In the genomic region with DNA sequence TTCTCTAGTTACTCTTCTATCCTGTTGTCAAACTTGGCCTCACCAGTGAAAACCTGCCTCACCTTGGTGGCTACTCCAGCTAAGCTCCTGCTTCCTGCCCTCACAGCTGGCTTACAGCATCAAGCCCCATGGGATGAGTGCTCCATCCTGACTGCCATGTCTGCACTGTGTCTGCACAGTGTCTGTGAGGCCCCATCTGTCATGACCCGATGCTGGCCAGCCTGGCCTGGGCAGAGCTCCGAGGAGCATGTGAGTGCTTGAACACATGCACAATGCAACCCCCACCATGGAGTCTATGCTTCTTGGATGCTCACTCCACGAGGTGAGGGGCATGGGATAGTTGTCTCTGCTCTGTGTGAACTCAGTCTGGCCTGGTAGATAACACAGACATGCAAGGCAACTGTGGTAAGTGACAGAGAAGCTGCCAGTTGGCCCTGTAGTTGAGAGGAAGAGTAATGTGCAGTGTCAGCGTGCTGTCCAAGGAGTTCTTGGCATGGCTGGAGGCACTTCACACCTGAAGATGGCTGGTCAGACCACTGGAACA, we compare ENCODE assay signal across 22 cellular contexts.
DNase-seq lines count a peak whose midpoint lies in the region; ATAC-seq and TF ChIP-seq lines count a peak whose summit lies in the region.
"Had no signal": no experiment of that assay in that cellular context is flagged by ENCODE, and none has a peak within 500 bp of the region (broad histone marks: within the 10 kb centered on the region; RNA-seq: fewer than 3 reads in every experiment).

No MANE protein-coding gene starts in this region.

- peaks cover 20% of the 10 kb centered on the region for H3F3A ChIP-seq in SK-N-SH (replicated peaks; ENCODE audit: insufficient read depth)

- H3K9me3 ChIP-seq in SK-N-SH (no peaks in the 10 kb centered on the region), WERI-Rb-1 (ENCODE audit: severe bottlenecking) (peaks cover 3% of the 10 kb centered on the region), left ventricle myocardium inferior (replicated peaks) (no peaks in the 10 kb centered on the region), spleen (no peaks in the 10 kb centered on the region)
- H3K9me3 ChIP-seq: gastroesophageal sphincter had no signal

- DNase-seq in SK-N-SH (peak; percentile 49), WERI-Rb-1 (peak; percentile 18), left ventricle myocardium inferior (peak; percentile 41), spleen (peak; percentile 47), 8988T (no peak), caudate nucleus (lab: John Stamatoyannopoulos, UW) (no peak), OCI-M2 (lab: John Stamatoyannopoulos, UW; ENCODE audit: unreplicated experiment) (no peak)
- DNase-seq: activated naive CD8-positive, alpha-beta T cell treated with anti-CD3 and anti-CD28 coated beads, Interleukin-2, amount 50 U/mL, for 24 hours; activated T-cell treated with anti-CD3 and anti-CD28 coated beads, Interleukin-2, amount 50 U/mL, for 48 hours; CD4-positive, CD25-positive, alpha-beta regulatory T cell; cerebellar nuclear complex; HFFc6; midbrain; natural killer cell; NCI-H1694; stimulated activated CD4-positive, alpha-beta T cell treated with anti-CD3 and anti-CD28 coated beads, Interleukin-2, amount 100 ng/mL, for 24 hours; T-helper 1 cell had no signal

- peak in 1 of 2 experiments; percentile 45; a peak in 2 of 4 replicates for TF ChIP-seq EP300 in SK-N-SH (IDR thresholded peaks at IDR 0.05; ENCODE audit: borderline replicate concordance in 1 of 2, low read depth in 1 of 2, low read length in 1 of 2)

- H3K4me1 ChIP-seq in SK-N-SH (ENCODE audit: control insufficient read depth in 1 of 2, insufficient read depth in 2 of 2, low read depth in 1 of 2, low read length in 1 of 2) (peaks cover 0 to 53% of the 10 kb centered on the region in 2 experiments; a peak in 2 of 4 replicates), left ventricle myocardium inferior (peaks cover 37% of the 10 kb centered on the region), spleen (no peaks in the 10 kb centered on the region)
- H3K4me1 ChIP-seq: gastroesophageal sphincter had no signal

- CTCF ChIA-PET in SK-N-SH (lab: Yijun Ruan, JAX), result interaction anchor here (1.0 kb wide), 1 partner anchor 165 kb away, joined by 3 read pairs; no protein-coding TSS in a partner anchor

- TF ChIP-seq POLR2A in spleen (IDR thresholded peaks at IDR 0.05), result no peak

- H3K4me3 ChIP-seq in SK-N-SH (ENCODE audit: low read depth in 2 of 2, low read length in 1 of 2) (no peak overlapping the region), WERI-Rb-1 (ENCODE audit: low read depth, low read length) (no peak overlapping the region), left ventricle myocardium inferior (no peak overlapping the region), spleen (no peak overlapping the region)
- H3K4me3 ChIP-seq: gastroesophageal sphincter, GM23338, smooth muscle cell had no signal

- H3K27me3 ChIP-seq in SK-N-SH (ENCODE audit: insufficient read depth) (no peaks in the 10 kb centered on the region), WERI-Rb-1 (ENCODE audit: insufficient read depth, low read depth, severe bottlenecking) (peaks cover 6% of the 10 kb centered on the region), left ventricle myocardium inferior (ENCODE audit: low read depth) (no peaks in the 10 kb centered on the region), spleen (replicated peaks in 1 of 7) (no peaks in the 10 kb centered on the region)
- H3K27me3 ChIP-seq: gastroesophageal sphincter had no signal

- TF ChIP-seq CTCF in SK-N-SH (IDR thresholded peaks at IDR 0.05) (no peak), WERI-Rb-1 (IDR thresholded peaks at IDR 0.05; ENCODE audit: low read depth, low read length) (no peak), left ventricle myocardium inferior (IDR thresholded peaks at IDR 0.05; ENCODE audit: borderline replicate concordance) (no peak), spleen (IDR thresholded peaks at IDR 0.05 in 8 of 11, conservative IDR thresholded peaks at IDR 0.05 in 3 of 11) (no peak)

- WGBS in SK-N-SH (ENCODE audit: low lambda C conversion rate), result 53% methylated on average over 3 of the region's 4 CpGs
- 77 to 84% (median 78%) methylated on average over 4 of the region's 4 CpGs for WGBS in spleen, 5 donors

- H3K79me2 ChIP-seq in SK-N-SH (ENCODE audit: insufficient read depth), result no peaks in the 10 kb centered on the region

- no peaks in the 10 kb centered on the region for H3K36me3 ChIP-seq in SK-N-SH (replicated peaks in 1 of 2; ENCODE audit: control insufficient read depth in 1 of 2, insufficient read depth in 2 of 2, low read length in 1 of 2)
- H3K36me3 ChIP-seq in WERI-Rb-1, result no peaks in the 10 kb centered on the region
- no peaks in the 10 kb centered on the region for H3K36me3 ChIP-seq in left ventricle myocardium inferior
- H3K36me3 ChIP-seq in spleen, result no peaks in the 10 kb centered on the region
- H3K36me3 ChIP-seq: gastroesophageal sphincter had no signal

- no peak overlapping the region for H2AFZ ChIP-seq in SK-N-SH (ENCODE audit: low read depth)
- H2AFZ ChIP-seq: GM23338 had no signal

- peak overlapping the region in 1 of 2 experiments; percentile 94; a peak in 2 of 4 replicates for H3K27ac ChIP-seq in SK-N-SH (ENCODE audit: low read depth in 2 of 2, low read length in 1 of 2)
- no peak overlapping the region for H3K27ac ChIP-seq in WERI-Rb-1
- peak overlapping the region; percentile 74 for H3K27ac ChIP-seq in left ventricle myocardium inferior (replicated peaks)
- H3K27ac ChIP-seq in spleen, result no peak overlapping the region
- H3K27ac ChIP-seq in caudate nucleus (ENCODE audit: low read depth, low read length), result no peak overlapping the region
- H3K27ac ChIP-seq: gastroesophageal sphincter had no signal

- no peak overlapping the region for H3K9ac ChIP-seq in SK-N-SH

- POLR2A ChIA-PET in SK-N-SH (lab: Yijun Ruan, JAX), result no interaction called here

- no peak; the same call in 2 of the 3 replicates for ATAC-seq in SK-N-SH treated with all-trans-retinoic acid at 6 μM for 48 hours
- ATAC-seq: activated naive CD8-positive, alpha-beta T cell treated with anti-CD3 and anti-CD28 coated beads, Interleukin-2, amount 50 U/mL, for 24 hours; gastroesophageal sphincter; GM23338; natural killer cell; Panc1 had no signal

- no peak overlapping the region for H3K4me2 ChIP-seq in SK-N-SH
- H3K4me2 ChIP-seq: GM23338, smooth muscle cell had no signal

- H3K9me2 ChIP-seq in SK-N-SH, result no peaks in the 10 kb centered on the region

- no peak for TF ChIP-seq RAD21 in SK-N-SH (IDR thresholded peaks at IDR 0.05; ENCODE audit: low read length)

- intact Hi-C loops in left ventricle myocardium inferior (cut with micrococcal nuclease), result loop anchor here (10.0 kb wide), 1 partner anchor 161 kb away; no protein-coding TSS in a partner anchor
- intact Hi-C loops in spleen (cut with DNase I; ENCODE audit: low total_unique reads), result no loop called here

- no peaks in the 10 kb centered on the region for H4K20me1 ChIP-seq in SK-N-SH (ENCODE audit: insufficient read depth)

TF ChIP-seq in SK-N-SH, 30 proteins besides CTCF, POLR2A, EP300 and RAD21 (continues in another document):
- TF ChIP-seq JUND (IDR thresholded peaks at IDR 0.05), result no peak
- TF ChIP-seq, protein P1, sequence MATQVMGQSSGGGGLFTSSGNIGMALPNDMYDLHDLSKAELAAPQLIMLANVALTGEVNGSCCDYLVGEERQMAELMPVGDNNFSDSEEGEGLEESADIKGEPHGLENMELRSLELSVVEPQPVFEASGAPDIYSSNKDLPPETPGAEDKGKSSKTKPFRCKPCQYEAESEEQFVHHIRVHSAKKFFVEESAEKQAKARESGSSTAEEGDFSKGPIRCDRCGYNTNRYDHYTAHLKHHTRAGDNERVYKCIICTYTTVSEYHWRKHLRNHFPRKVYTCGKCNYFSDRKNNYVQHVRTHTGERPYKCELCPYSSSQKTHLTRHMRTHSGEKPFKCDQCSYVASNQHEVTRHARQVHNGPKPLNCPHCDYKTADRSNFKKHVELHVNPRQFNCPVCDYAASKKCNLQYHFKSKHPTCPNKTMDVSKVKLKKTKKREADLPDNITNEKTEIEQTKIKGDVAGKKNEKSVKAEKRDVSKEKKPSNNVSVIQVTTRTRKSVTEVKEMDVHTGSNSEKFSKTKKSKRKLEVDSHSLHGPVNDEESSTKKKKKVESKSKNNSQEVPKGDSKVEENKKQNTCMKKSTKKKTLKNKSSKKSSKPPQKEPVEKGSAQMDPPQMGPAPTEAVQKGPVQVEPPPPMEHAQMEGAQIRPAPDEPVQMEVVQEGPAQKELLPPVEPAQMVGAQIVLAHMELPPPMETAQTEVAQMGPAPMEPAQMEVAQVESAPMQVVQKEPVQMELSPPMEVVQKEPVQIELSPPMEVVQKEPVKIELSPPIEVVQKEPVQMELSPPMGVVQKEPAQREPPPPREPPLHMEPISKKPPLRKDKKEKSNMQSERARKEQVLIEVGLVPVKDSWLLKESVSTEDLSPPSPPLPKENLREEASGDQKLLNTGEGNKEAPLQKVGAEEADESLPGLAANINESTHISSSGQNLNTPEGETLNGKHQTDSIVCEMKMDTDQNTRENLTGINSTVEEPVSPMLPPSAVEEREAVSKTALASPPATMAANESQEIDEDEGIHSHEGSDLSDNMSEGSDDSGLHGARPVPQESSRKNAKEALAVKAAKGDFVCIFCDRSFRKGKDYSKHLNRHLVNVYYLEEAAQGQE (IDR thresholded peaks at IDR 0.05; ENCODE audit: low read depth, low read length), result no peak

TF ChIP-seq in SK-N-SH treated with all-trans-retinoic acid at 6 μM for 48 hours, 23 proteins besides CTCF, POLR2A, EP300 and RAD21:
- no peak for TF ChIP-seq PPARA (CRISPR knock-in tag; IDR thresholded peaks at IDR 0.05; ENCODE audit: borderline replicate concordance)
- TF ChIP-seq RARB (CRISPR knock-in tag; IDR thresholded peaks at IDR 0.05), result no peak

Comparison
In these comparisons a context has a peak if more than half of its experiments do, and no peak if none do; other contexts are left out.
1. DNase-seq: peak in SK-N-SH (single experiment), WERI-Rb-1 (single experiment), left ventricle myocardium inferior (single experiment) and spleen (single experiment); none in 8988T (single experiment), caudate nucleus (0 of 61) and OCI-M2 (single experiment).